Comparison of ENCODE assay signal across 9 cellular contexts in the genomic region with DNA sequence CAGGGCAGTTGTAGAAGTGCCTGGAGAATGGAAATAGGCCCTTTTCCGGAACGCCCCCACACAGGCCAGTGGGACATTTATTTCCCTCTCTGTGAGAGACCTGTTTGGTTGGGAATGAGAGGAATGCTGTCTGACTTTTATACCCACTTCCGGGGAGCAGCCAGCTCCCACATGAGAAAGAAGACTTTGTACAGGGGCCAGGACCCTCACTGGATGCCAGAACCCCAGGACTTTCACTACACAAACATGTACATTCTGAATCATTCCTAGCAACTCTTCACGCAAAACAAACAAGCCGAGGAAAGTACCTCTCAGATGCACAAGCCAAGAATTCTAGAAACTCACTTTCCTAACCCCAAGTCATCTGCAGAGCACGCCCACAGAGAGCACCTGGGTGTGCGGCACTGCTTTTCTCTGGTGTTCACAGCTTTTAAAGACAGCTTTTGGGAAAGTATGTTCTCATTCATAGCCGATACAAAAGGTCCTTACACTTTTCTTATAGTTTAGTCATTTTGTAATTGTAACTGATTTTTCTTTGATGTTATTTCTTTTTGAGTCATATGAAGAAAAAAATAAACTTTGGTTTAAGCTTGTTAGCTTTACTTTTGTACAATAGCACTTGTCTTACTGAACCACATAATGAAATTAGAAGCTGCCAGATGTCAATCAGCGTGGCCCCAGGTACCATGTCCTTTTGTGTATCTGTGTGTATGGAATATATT.
DNase-seq lines count a peak whose midpoint lies in the region; ATAC-seq and TF ChIP-seq lines count a peak whose summit lies in the region.
"Had no signal": no experiment of that assay in that cellular context is flagged by ENCODE, and none has a peak within 500 bp of the region (broad histone marks: within the 10 kb centered on the region; RNA-seq: fewer than 3 reads in every experiment).

No MANE protein-coding gene starts in this region.

- H3K4me1 ChIP-seq in esophagus muscularis mucosa (no peaks in the 10 kb centered on the region), upper lobe of right lung (no peaks in the 10 kb centered on the region)

- 69% methylated on average over 9 of the region's 9 CpGs for WGBS in esophagus muscularis mucosa

- DNase-seq in natural killer cell treated with Interleukin-12 subunit alpha and Interleukin-12 subunit beta and Interleukin-15 and Interleukin-18, amount 100 ng/mL, for 72 hours (ENCODE audit: low spot score) = no peak
- no peak for DNase-seq in natural killer cell
- peak; percentile 43 for DNase-seq in LoVo (ENCODE audit: low spot score)
- DNase-seq in esophagus muscularis mucosa (ENCODE audit: extremely low spot score) = peak; percentile 68
- no peak for DNase-seq in upper lobe of right lung
- DNase-seq in effector CD4-positive, alpha-beta T cell = no peak
- no peak for DNase-seq in NCI-H2227 treated with DMSO at 0.1 percent for 48 hours (lab: John Stamatoyannopoulos, UW)
- DNase-seq in NCI-H524 (lab: John Stamatoyannopoulos, UW) = no peak
- DNase-seq: CD4-positive, alpha-beta memory T cell had no signal

- H3K27ac Mint-ChIP-seq in natural killer cell treated with Interleukin-12 subunit alpha and Interleukin-12 subunit beta and Interleukin-15 and Interleukin-18, amount 100 ng/mL, for 72 hours = no peak overlapping the region
- no peak overlapping the region for H3K27ac Mint-ChIP-seq in natural killer cell

- peaks cover 0 to 21% of the 10 kb centered on the region in 2 donors for H3K4me1 Mint-ChIP-seq in natural killer cell treated with Interleukin-12 subunit alpha and Interleukin-12 subunit beta and Interleukin-15 and Interleukin-18, amount 100 ng/mL, for 72 hours (ENCODE audit: low read depth in 2 of 2)
- H3K4me1 Mint-ChIP-seq in natural killer cell = no peaks in the 10 kb centered on the region

- no peaks in the 10 kb centered on the region for H3K9me3 Mint-ChIP-seq in natural killer cell treated with Interleukin-12 subunit alpha and Interleukin-12 subunit beta and Interleukin-15 and Interleukin-18, amount 100 ng/mL, for 72 hours
- no peaks in the 10 kb centered on the region for H3K9me3 Mint-ChIP-seq in natural killer cell
- H3K9me3 Mint-ChIP-seq: CD4-positive, alpha-beta memory T cell had no signal

- H3K27me3 ChIP-seq in esophagus muscularis mucosa (no peaks in the 10 kb centered on the region), upper lobe of right lung (no peaks in the 10 kb centered on the region)

- no peaks in the 10 kb centered on the region for H3K36me3 Mint-ChIP-seq in natural killer cell treated with Interleukin-12 subunit alpha and Interleukin-12 subunit beta and Interleukin-15 and Interleukin-18, amount 100 ng/mL, for 72 hours
- no peaks in the 10 kb centered on the region for H3K36me3 Mint-ChIP-seq in natural killer cell
- H3K36me3 Mint-ChIP-seq: CD4-positive, alpha-beta memory T cell had no signal

- intact Hi-C loops in natural killer cell (cut with micrococcal nuclease) = no loop called here
- intact Hi-C loops in esophagus muscularis mucosa (cut with DNase I) = no loop called here
- intact Hi-C loops in upper lobe of right lung (cut with DNase I) = no loop called here

- TF ChIP-seq CTCF in natural killer cell (IDR thresholded peaks at IDR 0.05) = no peak
- TF ChIP-seq CTCF in esophagus muscularis mucosa (IDR thresholded peaks at IDR 0.05) = no peak
- TF ChIP-seq CTCF in upper lobe of right lung (IDR thresholded peaks at IDR 0.05) = no peak

- no peak for TF ChIP-seq EP300 in esophagus muscularis mucosa (IDR thresholded peaks at IDR 0.05)

- H3K27ac ChIP-seq in esophagus muscularis mucosa (replicated peaks in 1 of 4) (no peak overlapping the region), upper lobe of right lung (no peak overlapping the region)

- H3K4me3 ChIP-seq in esophagus muscularis mucosa (no peak overlapping the region), upper lobe of right lung (no peak overlapping the region)

- H3K27me3 Mint-ChIP-seq in natural killer cell treated with Interleukin-12 subunit alpha and Interleukin-12 subunit beta and Interleukin-15 and Interleukin-18, amount 100 ng/mL, for 72 hours = peaks cover 0 to 2% of the 10 kb centered on the region in 2 donors
- no peaks in the 10 kb centered on the region for H3K27me3 Mint-ChIP-seq in natural killer cell (ENCODE audit: low read depth in 2 of 2)
- H3K27me3 Mint-ChIP-seq: CD4-positive, alpha-beta memory T cell had no signal

- peak; percentile 45 to 89 for ATAC-seq in natural killer cell treated with Interleukin-12 subunit alpha and Interleukin-12 subunit beta and Interleukin-15 and Interleukin-18, amount 100 ng/mL, for 72 hours
- ATAC-seq in natural killer cell (no peak), upper lobe of right lung (peak; percentile 92)

- H3K9me3 ChIP-seq in esophagus muscularis mucosa = no peaks in the 10 kb centered on the region
- no peaks in the 10 kb centered on the region for H3K9me3 ChIP-seq in upper lobe of right lung

- TF ChIP-seq POLR2A in esophagus muscularis mucosa (IDR thresholded peaks at IDR 0.05; ENCODE audit: low read depth) = no peak

- no peaks in the 10 kb centered on the region for H3K36me3 ChIP-seq in esophagus muscularis mucosa
- no peaks in the 10 kb centered on the region for H3K36me3 ChIP-seq in upper lobe of right lung

- H3K4me3 Mint-ChIP-seq in natural killer cell treated with Interleukin-12 subunit alpha and Interleukin-12 subunit beta and Interleukin-15 and Interleukin-18, amount 100 ng/mL, for 72 hours = no peak overlapping the region
- no peak overlapping the region for H3K4me3 Mint-ChIP-seq in natural killer cell

Comparison
In these comparisons a context has a peak if more than half of its experiments do, and no peak if none do; other contexts are left out.
1. ATAC-seq: peak in natural killer cell treated with Interleukin-12 subunit alpha and Interleukin-12 subunit beta and Interleukin-15 and Interleukin-18, amount 100 ng/mL, for 72 hours (2 of 2) and upper lobe of right lung (single experiment); none in natural killer cell (0 of 3).
2. DNase-seq: peak in LoVo (single experiment) and esophagus muscularis mucosa (single experiment); none in natural killer cell treated with Interleukin-12 subunit alpha and Interleukin-12 subunit beta and Interleukin-15 and Interleukin-18, amount 100 ng/mL, for 72 hours (single experiment), natural killer cell (single experiment), upper lobe of right lung (single experiment), effector CD4-positive, alpha-beta T cell (single experiment), NCI-H2227 treated with DMSO at 0.1 percent for 48 hours (single experiment) and NCI-H524 (0 of 2).